In genomic region chr7:16080131-16080530, GRCh38 we compare ENCODE assay signal across 31 cellular contexts.
"Had no signal": no experiment of that assay in that cellular context is flagged by ENCODE, and none has a peak within 500 bp of the region (broad histone marks: within the 10 kb centered on the region; RNA-seq: fewer than 3 reads in every experiment).

No MANE protein-coding gene starts in this region.

- H3K36me3 Mint-ChIP-seq: activated CD8-positive, alpha-beta memory T cell treated with anti-CD3 and anti-CD28 coated beads, Interleukin-2, amount 10 ng/mL, durations not matched to agents 7 days and 5 days; brain; naive B cell; stimulated activated memory B cell treated with anti-CD40 and anti-IgM and Interleukin-4, amounts not matched to agents 10 μg/mL and 1 μg/mL and 100 μg/mL, for 72 hours had no signal

- H3K9me3 Mint-ChIP-seq: activated CD4-positive, alpha-beta T cell treated with anti-CD3 and anti-CD28 coated beads, Interleukin-2, amount 10 ng/mL, durations not matched to agents 24 days and 14 days; activated CD8-positive, alpha-beta T cell treated with anti-CD3 and anti-CD28 coated beads for 36 hours; activated naive CD8-positive, alpha-beta T cell treated with anti-CD3 and anti-CD28 coated beads, Interleukin-2, amount 50 U/mL, for 24 hours; activated T-helper 1 cell treated with anti-CD3 and anti-CD28 coated beads, Interleukin-12 subunit alpha, Interleukin-12 subunit beta, Interleukin-2, Interleukin-4 antibody, amounts not matched to agents 30 ng/mL and 10 ng/mL and 1 ng/mL, durations not matched to agents 14 hours and 24 hours and 36 hours; naive B cell; stimulated activated memory B cell treated with anti-CD40 and anti-IgM and Interleukin-4, amounts not matched to agents 10 μg/mL and 1 μg/mL and 100 μg/mL, for 72 hours; T-helper 2 cell treated with Interferon-gamma antibody and Interleukin-4, amounts not matched to agents 5 μg/mL and 100 μg/mL, for 36 hours had no signal

- DNase-seq: activated CD4-positive, alpha-beta T cell treated with anti-CD3 and anti-CD28 coated beads, Interleukin-2, amount 10 ng/mL, durations not matched to agents 24 days and 14 days; activated CD8-positive, alpha-beta memory T cell treated with anti-CD3 and anti-CD28 coated beads, Interleukin-2, amount 10 ng/mL, durations not matched to agents 7 days and 5 days; activated CD8-positive, alpha-beta T cell treated with anti-CD3 and anti-CD28 coated beads for 36 hours; activated gamma-delta T cell; activated naive CD4-positive, alpha-beta T cell treated with anti-CD3 and anti-CD28 coated beads, Interleukin-2, amount 50 U/mL, for 16 hours; activated naive CD8-positive, alpha-beta T cell treated with anti-CD3 and anti-CD28 coated beads, Interleukin-2, amount 50 U/mL, for 24 hours; activated T-cell treated with anti-CD3 and anti-CD28 coated beads for 4 hours; aorta; central memory CD4-positive, alpha-beta T cell; esophagus squamous epithelium; glutamatergic neuron; hippocampal formation; left cardiac atrium; mesendoderm; mucosa of descending colon; naive B cell; occipital lobe; posterior cingulate gyrus; small intestine; stomach had no signal

- H3K9me3 ChIP-seq: esophagus squamous epithelium, mucosa of descending colon, stomach, suprapubic skin, tibial nerve had no signal

- H3K27me3 ChIP-seq: esophagus squamous epithelium, stomach, suprapubic skin, tibial nerve had no signal

- ATAC-seq: activated CD4-positive, CD25-positive, alpha-beta regulatory T cell treated with anti-CD3 and anti-CD28 coated beads, Interleukin-2, amount 50 U/mL, for 24 hours; activated CD8-positive, alpha-beta memory T cell treated with anti-CD3 and anti-CD28 coated beads, Interleukin-2, amount 10 ng/mL, durations not matched to agents 7 days and 5 days; activated CD8-positive, alpha-beta T cell treated with anti-CD3 and anti-CD28 coated beads for 36 hours; activated naive CD8-positive, alpha-beta T cell treated with anti-CD3 and anti-CD28 coated beads, Interleukin-2, amount 50 U/mL, for 24 hours; left cardiac atrium; mucosa of descending colon; sciatic nerve; stimulated activated memory B cell treated with anti-CD40 and anti-IgM and Interleukin-4, amounts not matched to agents 10 μg/mL and 1 μg/mL and 100 μg/mL, for 72 hours had no signal

- H3K36me3 ChIP-seq: esophagus squamous epithelium, stomach, suprapubic skin, tibial nerve had no signal

- H3K27ac ChIP-seq: coronary artery, esophagus squamous epithelium, stomach, suprapubic skin, tibial nerve, VCaP had no signal

- H3K27me3 Mint-ChIP-seq: activated CD4-positive, alpha-beta T cell treated with anti-CD3 and anti-CD28 coated beads, Interleukin-2, amount 10 ng/mL, durations not matched to agents 24 days and 14 days; activated CD8-positive, alpha-beta memory T cell treated with anti-CD3 and anti-CD28 coated beads, Interleukin-2, amount 10 ng/mL, durations not matched to agents 7 days and 5 days; activated CD8-positive, alpha-beta T cell treated with anti-CD3 and anti-CD28 coated beads for 36 hours; activated naive CD8-positive, alpha-beta T cell treated with anti-CD3 and anti-CD28 coated beads, Interleukin-2, amount 50 U/mL, for 24 hours; brain; naive B cell; stimulated activated memory B cell treated with anti-CD40 and anti-IgM and Interleukin-4, amounts not matched to agents 10 μg/mL and 1 μg/mL and 100 μg/mL, for 72 hours had no signal

- H3K27ac Mint-ChIP-seq: activated CD4-positive, alpha-beta T cell treated with anti-CD3 and anti-CD28 coated beads, Interleukin-2, amount 10 ng/mL, durations not matched to agents 24 days and 14 days; activated CD8-positive, alpha-beta memory T cell treated with anti-CD3 and anti-CD28 coated beads, Interleukin-2, amount 10 ng/mL, durations not matched to agents 7 days and 5 days; activated CD8-positive, alpha-beta T cell treated with anti-CD3 and anti-CD28 coated beads for 36 hours; activated naive CD8-positive, alpha-beta T cell treated with anti-CD3 and anti-CD28 coated beads, Interleukin-2, amount 50 U/mL, for 24 hours; activated T-helper 1 cell treated with anti-CD3 and anti-CD28 coated beads, Interleukin-12 subunit alpha, Interleukin-12 subunit beta, Interleukin-2, Interleukin-4 antibody, amounts not matched to agents 30 ng/mL and 10 ng/mL and 1 ng/mL, durations not matched to agents 14 hours and 24 hours and 36 hours; brain; naive B cell; stimulated activated memory B cell treated with anti-CD40 and anti-IgM and Interleukin-4, amounts not matched to agents 10 μg/mL and 1 μg/mL and 100 μg/mL, for 72 hours; T-helper 2 cell treated with Interferon-gamma antibody and Interleukin-4, amounts not matched to agents 5 μg/mL and 100 μg/mL, for 36 hours had no signal

- H3K4me3 ChIP-seq: coronary artery, esophagus squamous epithelium, mucosa of descending colon, stomach, suprapubic skin, tibial nerve had no signal

- H3K4me1 ChIP-seq: suprapubic skin had no signal

- H3K4me3 Mint-ChIP-seq: activated CD4-positive, alpha-beta T cell treated with anti-CD3 and anti-CD28 coated beads, Interleukin-2, amount 10 ng/mL, durations not matched to agents 24 days and 14 days; activated CD8-positive, alpha-beta memory T cell treated with anti-CD3 and anti-CD28 coated beads, Interleukin-2, amount 10 ng/mL, durations not matched to agents 7 days and 5 days; activated CD8-positive, alpha-beta T cell treated with anti-CD3 and anti-CD28 coated beads for 36 hours; activated naive CD8-positive, alpha-beta T cell treated with anti-CD3 and anti-CD28 coated beads, Interleukin-2, amount 50 U/mL, for 24 hours; activated T-helper 1 cell treated with anti-CD3 and anti-CD28 coated beads, Interleukin-12 subunit alpha, Interleukin-12 subunit beta, Interleukin-2, Interleukin-4 antibody, amounts not matched to agents 30 ng/mL and 10 ng/mL and 1 ng/mL, durations not matched to agents 14 hours and 24 hours and 36 hours; brain; naive B cell; neural crest cell; stimulated activated memory B cell treated with anti-CD40 and anti-IgM and Interleukin-4, amounts not matched to agents 10 μg/mL and 1 μg/mL and 100 μg/mL, for 72 hours; T-helper 2 cell treated with Interferon-gamma antibody and Interleukin-4, amounts not matched to agents 5 μg/mL and 100 μg/mL, for 36 hours had no signal

- H3K4me1 Mint-ChIP-seq: activated CD4-positive, alpha-beta T cell treated with anti-CD3 and anti-CD28 coated beads, Interleukin-2, amount 10 ng/mL, durations not matched to agents 24 days and 14 days; naive B cell; stimulated activated memory B cell treated with anti-CD40 and anti-IgM and Interleukin-4, amounts not matched to agents 10 μg/mL and 1 μg/mL and 100 μg/mL, for 72 hours had no signal
